Comparison of ENCODE assay signal across 20 cellular contexts in genomic region chr17:3852561-3852960, GRCh38.
"Had no signal": no experiment of that assay in that cellular context is flagged by ENCODE, and none has a peak within 500 bp of the region (broad histone marks: within the 10 kb centered on the region; RNA-seq: fewer than 3 reads in every experiment).

No MANE protein-coding gene starts in this region.

- H3K27ac ChIP-seq: adrenal gland, breast epithelium, foreskin keratinocyte, lower lobe of right lung, testis, VCaP had no signal

- H3K4me1 ChIP-seq: adrenal gland, breast epithelium, foreskin keratinocyte, lower lobe of right lung, testis had no signal

- H3K4me3 ChIP-seq: adrenal gland, breast epithelium, lower lobe of right lung, testis had no signal

- H3K36me3 Mint-ChIP-seq: activated naive CD4-positive, alpha-beta T cell treated with anti-CD3 and anti-CD28 coated beads, Interleukin-2, amount 10 ng/mL, durations not matched to agents 7 days and 5 days; natural killer cell treated with Interleukin-12 subunit alpha and Interleukin-12 subunit beta and Interleukin-15 and Interleukin-18, amount 100 ng/mL, for 72 hours; type B pancreatic cell had no signal

- H3K27me3 ChIP-seq: adrenal gland, breast epithelium, testis had no signal

- H3K9me3 ChIP-seq: adrenal gland, breast epithelium, lower lobe of right lung, testis had no signal

- DNase-seq: activated CD4-positive, alpha-beta T cell treated with anti-CD3 and anti-CD28 coated beads, Interleukin-2, amount 50 U/mL, for 1 hour; activated CD4-positive, CD25-positive, alpha-beta regulatory T cell treated with anti-CD3 and anti-CD28 coated beads, Interleukin-2, amount 50 U/mL, for 72 hours; activated CD8-positive, alpha-beta memory T cell treated with anti-CD3 and anti-CD28 coated beads, Interleukin-2, amount 50 U/mL, for 4 hours; activated effector memory CD4-positive, alpha-beta T cell treated with Interleukin-2 at 50 U/mL for 16 hours; activated naive CD4-positive, alpha-beta T cell treated with anti-CD3 and anti-CD28 coated beads, Interleukin-2, amount 10 ng/mL, durations not matched to agents 7 days and 5 days; activated T-cell treated with anti-CD3 and anti-CD28 coated beads, Interleukin-2, amount 50 U/mL, for 4 hours; effector memory CD4-positive, alpha-beta T cell; foreskin keratinocyte; nucleus accumbens; stimulated activated CD4-positive, alpha-beta T cell treated with anti-CD3 and anti-CD28 coated beads, Interleukin-2, amount 100 ng/mL, for 24 hours; stimulated activated naive CD8-positive, alpha-beta T cell treated with anti-CD3 and anti-CD28 coated beads, Interleukin-15, amount 100 ng/mL, for 72 hours; T-helper 2 cell; testis had no signal

- H3K4me1 Mint-ChIP-seq: activated naive CD4-positive, alpha-beta T cell treated with anti-CD3 and anti-CD28 coated beads, Interleukin-2, amount 10 ng/mL, durations not matched to agents 7 days and 5 days; stimulated activated naive CD8-positive, alpha-beta T cell treated with anti-CD3 and anti-CD28 coated beads, Interleukin-15, amount 100 ng/mL, for 72 hours had no signal

- H3K9me3 Mint-ChIP-seq: activated naive CD4-positive, alpha-beta T cell treated with anti-CD3 and anti-CD28 coated beads, Interleukin-2, amount 10 ng/mL, durations not matched to agents 7 days and 5 days; activated T-cell treated with anti-CD3 and anti-CD28 coated beads, Interleukin-2, amount 50 U/mL, for 4 hours; dendritic cell treated with granulocyte-macrophage colony-stimulating factor and Interleukin-4, amounts not matched to agents 40 ng/mL and 50 ng/mL, for 4 days; natural killer cell treated with Interleukin-12 subunit alpha and Interleukin-12 subunit beta and Interleukin-15 and Interleukin-18, amount 100 ng/mL, for 72 hours; stimulated activated naive CD8-positive, alpha-beta T cell treated with anti-CD3 and anti-CD28 coated beads, Interleukin-15, amount 100 ng/mL, for 72 hours; type B pancreatic cell had no signal

- ATAC-seq: activated T-cell treated with anti-CD3 and anti-CD28 coated beads, Interleukin-2, amount 50 U/mL, for 4 hours; foreskin keratinocyte; lower lobe of right lung; natural killer cell treated with Interleukin-12 subunit alpha and Interleukin-12 subunit beta and Interleukin-15 and Interleukin-18, amount 100 ng/mL, for 72 hours; stimulated activated naive CD8-positive, alpha-beta T cell treated with anti-CD3 and anti-CD28 coated beads, Interleukin-15, amount 100 ng/mL, for 72 hours had no signal

- H3K27ac Mint-ChIP-seq: activated naive CD4-positive, alpha-beta T cell treated with anti-CD3 and anti-CD28 coated beads, Interleukin-2, amount 10 ng/mL, durations not matched to agents 7 days and 5 days; dendritic cell treated with granulocyte-macrophage colony-stimulating factor and Interleukin-4, amounts not matched to agents 40 ng/mL and 50 ng/mL, for 4 days; natural killer cell treated with Interleukin-12 subunit alpha and Interleukin-12 subunit beta and Interleukin-15 and Interleukin-18, amount 100 ng/mL, for 72 hours; stimulated activated naive CD8-positive, alpha-beta T cell treated with anti-CD3 and anti-CD28 coated beads, Interleukin-15, amount 100 ng/mL, for 72 hours; type B pancreatic cell had no signal

- H3K36me3 ChIP-seq: adrenal gland, breast epithelium, lower lobe of right lung had no signal

- H3K4me3 Mint-ChIP-seq: activated naive CD4-positive, alpha-beta T cell treated with anti-CD3 and anti-CD28 coated beads, Interleukin-2, amount 10 ng/mL, durations not matched to agents 7 days and 5 days; activated T-cell treated with anti-CD3 and anti-CD28 coated beads, Interleukin-2, amount 50 U/mL, for 4 hours; dendritic cell treated with granulocyte-macrophage colony-stimulating factor and Interleukin-4, amounts not matched to agents 40 ng/mL and 50 ng/mL, for 4 days; natural killer cell treated with Interleukin-12 subunit alpha and Interleukin-12 subunit beta and Interleukin-15 and Interleukin-18, amount 100 ng/mL, for 72 hours; stimulated activated naive CD8-positive, alpha-beta T cell treated with anti-CD3 and anti-CD28 coated beads, Interleukin-15, amount 100 ng/mL, for 72 hours; type B pancreatic cell had no signal
